8 cellular contexts compared by ENCODE assay signal in genomic region chr6:20126789-20127653, GRCh38.
DNase-seq lines count a peak whose midpoint lies in the region; ATAC-seq, FAIRE-seq and TF ChIP-seq lines count a peak whose summit lies in the region.

No MANE protein-coding gene starts in this region.

- peak overlapping the region; percentile 28 for H3K27ac Mint-ChIP-seq in activated CD4-positive, alpha-beta T cell treated with anti-CD3 and anti-CD28 coated beads, Interleukin-2, amount 10 ng/mL, durations not matched to agents 24 days and 14 days

- H3K27me3 Mint-ChIP-seq in activated CD4-positive, alpha-beta T cell treated with anti-CD3 and anti-CD28 coated beads, Interleukin-2, amount 10 ng/mL, durations not matched to agents 24 days and 14 days: no peaks in the 10 kb centered on the region

- FAIRE-seq in GM19239 (lab: Jason Lieb, UNC): peak; percentile 82

- ATAC-seq in HG03457 (IDR thresholded peaks at IDR 0.05; ENCODE audit: unreplicated experiment): peak; percentile 62

- H3K4me3 Mint-ChIP-seq in activated CD4-positive, alpha-beta T cell treated with anti-CD3 and anti-CD28 coated beads, Interleukin-2, amount 10 ng/mL, durations not matched to agents 24 days and 14 days: no peak overlapping the region

- peaks cover 0 to 5% (median 0%) of the 10 kb centered on the region in 45 donors for H3K27me3 ChIP-seq in dorsolateral prefrontal cortex

- H3K4me3 ChIP-seq in AG10803 (ENCODE audit: low read length) (no peak overlapping the region), dorsolateral prefrontal cortex (peak overlapping the region in 2 of 59 donors; percentile 2 to 8)

- H3K4me1 Mint-ChIP-seq in activated CD4-positive, alpha-beta T cell treated with anti-CD3 and anti-CD28 coated beads, Interleukin-2, amount 10 ng/mL, durations not matched to agents 24 days and 14 days: peaks cover 3% of the 10 kb centered on the region

- intact Hi-C loops in activated CD4-positive, alpha-beta T cell treated with anti-CD3 and anti-CD28 coated beads, Interleukin-2, amount 10 ng/mL, durations not matched to agents 24 days and 14 days (cut with micrococcal nuclease): loop anchor here (1.0 to 2.0 kb wide), 2 partner anchors 35 to 86 kb away; partner anchors contain the start of gene MBOAT1
- intact Hi-C loops in dorsolateral prefrontal cortex (cut with DNase I): loop anchor here (1.0 to 5.0 kb wide), 2 partner anchors 31 to 35 kb away; no protein-coding TSS in a partner anchor

- no peaks in the 10 kb centered on the region for H3K9me3 Mint-ChIP-seq in activated CD4-positive, alpha-beta T cell treated with anti-CD3 and anti-CD28 coated beads, Interleukin-2, amount 10 ng/mL, durations not matched to agents 24 days and 14 days

- peak overlapping the region in 1 of 59 donors; percentile 10 for H3K27ac ChIP-seq in dorsolateral prefrontal cortex

- H3K36me3 Mint-ChIP-seq in activated CD4-positive, alpha-beta T cell treated with anti-CD3 and anti-CD28 coated beads, Interleukin-2, amount 10 ng/mL, durations not matched to agents 24 days and 14 days (ENCODE audit: low read depth): peaks cover 33% of the 10 kb centered on the region

- TF ChIP-seq CTCF in AG10803 (conservative IDR thresholded peaks at IDR 0.05; ENCODE audit: low read length) (peak; percentile 95), dorsolateral prefrontal cortex (IDR thresholded peaks at IDR 0.05 in 54 of 56, conservative IDR thresholded peaks at IDR 0.05 in 2 of 56; ENCODE audit: low read depth in 1 of 56, partially characterized antibody in 56 of 56) (peak; percentile 39 to 95 (median 88))

- peak; percentile 49 for DNase-seq in AG10803 (ENCODE audit: low read depth)
- peak; percentile 35 for DNase-seq in GM19239 (ENCODE audit: insufficient read length, low spot score)
- DNase-seq in NCI-H510A treated with DMSO at 0.1 percent for 48 hours (lab: John Stamatoyannopoulos, UW): peak; percentile 89
- peak; percentile 88 for DNase-seq in activated CD4-positive, alpha-beta T cell treated with anti-CD3 and anti-CD28 coated beads, Interleukin-2, amount 10 ng/mL, durations not matched to agents 24 days and 14 days
- peak in 9 of 10 donors; percentile 10 to 66 (median 50) for DNase-seq in dorsolateral prefrontal cortex
- DNase-seq in lung microvascular endothelial cell (ENCODE audit: low read depth in 2 of 2): peak; percentile 63 to 98
- DNase-seq in stimulated activated CD8-positive, alpha-beta memory T cell treated with anti-CD3 and anti-CD28 coated beads, Interleukin-15, amount 100 ng/mL, for 1 hour (ENCODE audit: low read depth): peak; percentile 32

Comparison
In these comparisons a context has a peak if more than half of its experiments do, and no peak if none do; other contexts are left out.
1. DNase-seq: peak in every context shown above with its lines; median percentile 89 in NCI-H510A treated with DMSO at 0.1 percent for 48 hours; 88 in activated CD4-positive, alpha-beta T cell treated with anti-CD3 and anti-CD28 coated beads, Interleukin-2, amount 10 ng/mL, durations not matched to agents 24 days and 14 days; 80 in lung microvascular endothelial cell; 50 in dorsolateral prefrontal cortex; 49 in AG10803; 35 in GM19239; 32 in stimulated activated CD8-positive, alpha-beta memory T cell treated with anti-CD3 and anti-CD28 coated beads, Interleukin-15, amount 100 ng/mL, for 1 hour.